Comparison of ENCODE assay signal across 16 cellular contexts in the genomic region with DNA sequence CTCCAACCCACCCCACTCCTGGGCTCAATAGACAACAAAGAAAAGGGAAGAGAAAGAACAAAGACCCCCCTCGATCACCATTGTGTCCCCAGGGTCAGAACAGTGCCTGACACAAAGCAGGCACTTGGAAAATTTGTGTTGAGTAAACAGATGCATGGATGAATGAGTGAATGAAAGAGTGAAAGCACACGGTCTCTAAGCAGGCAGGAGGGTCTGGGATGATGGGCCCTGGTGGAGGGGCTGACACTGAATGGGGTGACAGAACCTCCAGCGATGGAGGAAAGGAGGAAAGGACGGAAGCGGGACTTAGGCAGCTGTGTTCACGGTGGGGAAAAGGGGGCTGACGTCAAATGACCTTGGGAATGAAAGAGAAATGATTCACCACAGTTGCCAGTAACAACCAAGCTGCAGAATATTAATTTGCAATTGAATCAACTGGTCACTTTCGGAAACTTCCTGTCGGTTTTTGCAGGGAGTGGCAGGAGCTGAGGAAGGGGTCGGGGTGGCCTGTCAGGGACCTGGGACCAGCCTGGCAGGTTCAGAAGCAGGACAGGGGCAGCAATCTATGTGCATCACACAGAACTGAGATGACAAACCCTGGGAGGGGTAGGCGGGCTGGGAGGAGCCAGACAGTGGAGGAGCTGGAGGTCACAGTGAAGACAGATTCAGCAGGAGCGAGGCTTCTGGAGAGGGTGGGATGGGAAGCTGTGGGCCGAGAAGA. TPM values are rescaled to one million over a fixed set of nuclear protein-coding genes. Genes with fewer than 3 reads are reported as not detected.
DNase-seq lines count a peak whose midpoint lies in the region; ATAC-seq, FAIRE-seq and TF ChIP-seq lines count a peak whose summit lies in the region.
"Had no signal": no experiment of that assay in that cellular context is flagged by ENCODE, and none has a peak within 500 bp of the region (broad histone marks: within the 10 kb centered on the region; RNA-seq: fewer than 3 reads in every experiment).

No MANE protein-coding gene starts in this region.

- H3K23ac ChIP-seq in trophoblast cell (ENCODE audit: low read length) = no peak overlapping the region

- no CpG with 5 or more reads among the region's 13 CpGs for WGBS in trophoblast cell (ENCODE audit: extremely low coverage, insufficient coverage, insufficient read length)

- ATAC-seq in upper lobe of right lung = peak; percentile 10
- ATAC-seq: activated naive CD8-positive, alpha-beta T cell treated with anti-CD3 and anti-CD28 coated beads, Interleukin-2, amount 50 U/mL, for 24 hours; HCT116; PC-3 had no signal

- H3K27ac ChIP-seq in HUES6 (ENCODE audit: low read depth, low read length) (no peak overlapping the region), upper lobe of right lung (no peak overlapping the region), trophoblast cell (ENCODE audit: low read depth, low read length) (no peak overlapping the region)
- H3K27ac ChIP-seq: heart right ventricle had no signal

- H3K4me3 ChIP-seq in HUES6 (ENCODE audit: low read depth, low read length) (peak overlapping the region; percentile 4; the same call in 1 of the 2 replicates), astrocyte of the spinal cord (ENCODE audit: low read depth, low read length) (no peak overlapping the region), upper lobe of right lung (no peak overlapping the region), trophoblast cell (ENCODE audit: low read depth, low read length) (no peak overlapping the region)
- H3K4me3 ChIP-seq: heart right ventricle had no signal

- intact Hi-C loops in upper lobe of right lung (cut with DNase I) = no loop called here

- DNase-seq in astrocyte of the spinal cord (ENCODE audit: low read depth, low spot score) = peak; percentile 37
- DNase-seq in upper lobe of right lung = no peak
- no peak for DNase-seq in middle frontal gyrus (ENCODE audit: extremely low spot score, low spot score)
- DNase-seq in trophoblast cell = no peak
- DNase-seq in effector CD4-positive, alpha-beta T cell = no peak
- DNase-seq: activated naive CD8-positive, alpha-beta T cell treated with anti-CD3 and anti-CD28 coated beads, Interleukin-2, amount 50 U/mL, for 24 hours; DMS153; effector memory CD4-positive, alpha-beta T cell; heart right ventricle; Karpas-422; NCI-H2171 treated with DMSO at 0.1 percent for 48 hours; PC-3; T-helper 9 cell had no signal

- H3K9ac ChIP-seq in HUES6 (ENCODE audit: low read length) = no peak overlapping the region
- no peak overlapping the region for H3K9ac ChIP-seq in trophoblast cell (ENCODE audit: low read length)

- H2BK5ac ChIP-seq in trophoblast cell (ENCODE audit: low read depth, low read length, poor library complexity) = no peak overlapping the region

- H2BK12ac ChIP-seq in trophoblast cell (ENCODE audit: low read length) = no peak overlapping the region

- H4K12ac ChIP-seq in trophoblast cell (ENCODE audit: low read depth, low read length) = no peak overlapping the region

- no peak overlapping the region for H4K8ac ChIP-seq in trophoblast cell (ENCODE audit: low read depth, low read length)

- no peak overlapping the region for H3K4me2 ChIP-seq in trophoblast cell (ENCODE audit: low read length)

- H3K36me3 ChIP-seq in HUES6 (ENCODE audit: control insufficient read depth, insufficient read depth, low read length) = no peaks in the 10 kb centered on the region
- H3K36me3 ChIP-seq in upper lobe of right lung = no peaks in the 10 kb centered on the region
- H3K36me3 ChIP-seq in trophoblast cell (ENCODE audit: control insufficient read depth in 1 of 2, insufficient read depth in 2 of 2, low read length in 2 of 2) = no peaks in the 10 kb centered on the region
- H3K36me3 ChIP-seq: heart right ventricle had no signal

- no peak overlapping the region for H3K14ac ChIP-seq in trophoblast cell (ENCODE audit: low read length)

- no peaks in the 10 kb centered on the region for H3K79me2 ChIP-seq in trophoblast cell (ENCODE audit: control insufficient read depth, insufficient read depth, low read length, poor library complexity)

- H3K18ac ChIP-seq in trophoblast cell (ENCODE audit: low read length) = no peak overlapping the region

- in situ Hi-C loops in astrocyte of the spinal cord (cut with HindIII; ENCODE audit: low sequenced_read_pairs) = no loop called here

- no peak for TF ChIP-seq CTCF in astrocyte of the spinal cord (IDR thresholded peaks at IDR 0.05; ENCODE audit: low read depth, low read length)
- no peak for TF ChIP-seq CTCF in upper lobe of right lung (IDR thresholded peaks at IDR 0.05)

- H2AK5ac ChIP-seq in trophoblast cell (ENCODE audit: low read length) = no peak overlapping the region

- H2BK120ac ChIP-seq in trophoblast cell (ENCODE audit: insufficient read depth, low read length, poor library complexity) = no peak overlapping the region

- FAIRE-seq in islet of Langerhans (lab: Jason Lieb, UNC) = peak; percentile 27

- no peak overlapping the region for H2AFZ ChIP-seq in trophoblast cell (ENCODE audit: insufficient read depth, low read length, poor library complexity)

- no peaks in the 10 kb centered on the region for H3K79me1 ChIP-seq in trophoblast cell (ENCODE audit: low read length)

- H3K4me1 ChIP-seq in HUES6 (ENCODE audit: control insufficient read depth, insufficient read depth, low read length) = peaks cover 24% of the 10 kb centered on the region
- H3K4me1 ChIP-seq in upper lobe of right lung = no peaks in the 10 kb centered on the region
- H3K4me1 ChIP-seq in trophoblast cell (ENCODE audit: control insufficient read depth in 1 of 2, insufficient read depth in 2 of 2, low read length in 2 of 2) = peaks cover 0 to 4% of the 10 kb centered on the region in 2 experiments
- H3K4me1 ChIP-seq: heart right ventricle had no signal

- H4K91ac ChIP-seq in trophoblast cell (ENCODE audit: low read depth, low read length) = no peak overlapping the region

- H3K9me3 ChIP-seq in HUES6 (ENCODE audit: control insufficient read depth, insufficient read depth, low read depth, low read length) = peaks cover 4% of the 10 kb centered on the region; the same call in 1 of the 2 replicates
- no peaks in the 10 kb centered on the region for H3K9me3 ChIP-seq in upper lobe of right lung
- H3K9me3 ChIP-seq in trophoblast cell (ENCODE audit: insufficient read depth, low read depth, low read length) = peaks cover 3% of the 10 kb centered on the region
- H3K9me3 ChIP-seq: heart right ventricle had no signal

- H3K4ac ChIP-seq in trophoblast cell (ENCODE audit: low read depth, low read length) = no peak overlapping the region

- H3K27me3 ChIP-seq in HUES6 (ENCODE audit: control insufficient read depth, insufficient read depth, low read length) = peaks cover 68% of the 10 kb centered on the region
- H3K27me3 ChIP-seq in upper lobe of right lung = no peaks in the 10 kb centered on the region
- H3K27me3 ChIP-seq in trophoblast cell (ENCODE audit: insufficient read depth, low read length) = no peaks in the 10 kb centered on the region
- H3K27me3 ChIP-seq: heart right ventricle had no signal

RNA-seq across cellular contexts. Expression of gene GAST, which starts 6.7 kb away (rescaled TPM):
- total RNA-seq in upper lobe of right lung = not detected
- polyA plus RNA-seq in trophoblast cell (2013) = 25.4 and 27.3 TPM in 2 replicates
- total RNA-seq: heart right ventricle, PC-3 had no signal
- polyA plus RNA-seq: heart right ventricle had no signal

RNA-seq across cellular contexts. Expression of gene EIF1, which starts 16.7 kb away (rescaled TPM):
- total RNA-seq in upper lobe of right lung = 974 TPM
- 905 and 911 TPM in 2 replicates for polyA plus RNA-seq in trophoblast cell (2013)

RNA-seq across cellular contexts. Expression of gene HAP1, which starts 29.0 kb away (rescaled TPM):
- total RNA-seq in upper lobe of right lung = 0.58 TPM
- polyA plus RNA-seq in trophoblast cell (2013) = 14.5 and 20.7 TPM in 2 replicates
